Comparison of ENCODE assay signal across 10 cellular contexts in the genomic region with DNA sequence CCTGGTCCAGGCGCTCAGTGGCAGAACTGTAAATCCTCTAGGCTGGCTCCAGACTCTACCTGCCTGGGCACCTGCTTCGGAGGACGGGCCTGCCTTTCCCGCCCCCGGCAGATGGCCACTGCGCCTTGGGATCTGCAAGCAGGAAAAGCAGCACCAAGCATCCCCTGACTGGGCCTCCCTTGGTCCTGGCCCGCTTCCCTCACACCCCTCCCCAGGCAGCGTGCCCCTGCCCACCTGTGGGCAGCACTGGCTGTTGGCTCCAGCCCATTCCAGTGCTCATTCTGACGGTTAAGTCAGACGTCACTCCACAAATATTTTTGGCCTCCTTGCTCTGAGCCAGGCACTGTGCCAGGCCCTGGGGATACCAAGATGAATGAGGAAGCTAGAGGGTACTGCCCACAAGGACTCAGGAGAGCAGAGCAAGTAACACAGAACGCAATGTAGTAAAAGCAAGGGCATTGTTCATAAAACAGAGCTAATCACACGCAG. TPM values are rescaled to one million over a fixed set of nuclear protein-coding genes. Genes with fewer than 3 reads are reported as not detected.
DNase-seq lines count a peak whose midpoint lies in the region; ATAC-seq and TF ChIP-seq lines count a peak whose summit lies in the region.
"Had no signal": no experiment of that assay in that cellular context is flagged by ENCODE, and none has a peak within 500 bp of the region (broad histone marks: within the 10 kb centered on the region; RNA-seq: fewer than 3 reads in every experiment).

No MANE protein-coding gene starts in this region.

- peaks cover 52% of the 10 kb centered on the region for H3K27me3 Mint-ChIP-seq in type B pancreatic cell

- H3K36me3 Mint-ChIP-seq in type B pancreatic cell, result no peaks in the 10 kb centered on the region

- no peak overlapping the region for H3K4me3 ChIP-seq in lower lobe of right lung

- intact Hi-C loops in lower lobe of right lung (cut with DNase I), result no loop called here

- H3K9me3 Mint-ChIP-seq in type B pancreatic cell, result peaks cover 10% of the 10 kb centered on the region

- H3K27ac Mint-ChIP-seq in type B pancreatic cell, result no peak overlapping the region
- H3K27ac Mint-ChIP-seq: activated naive CD8-positive, alpha-beta T cell had no signal

- in situ Hi-C loops in Caki2 (cut with HindIII; ENCODE audit: low pct_unique_long_range_greater_than_20kb, low sequenced_read_pairs) (no loop called here), T47D (cut with HindIII; ENCODE audit: low pct_unique_long_range_greater_than_20kb, low sequenced_read_pairs) (no loop called here)

- TF ChIP-seq CTCF in lower lobe of right lung (IDR thresholded peaks at IDR 0.05) (no peak), type B pancreatic cell (conservative IDR thresholded peaks at IDR 0.05) (no peak)

- ATAC-seq in lower lobe of right lung (peak; percentile 84 to 87), GM21390 (IDR thresholded peaks at IDR 0.05; ENCODE audit: unreplicated experiment) (no peak), HG03175 (IDR thresholded peaks at IDR 0.05; ENCODE audit: unreplicated experiment) (no peak)

- H3K27ac ChIP-seq in lower lobe of right lung, result peak overlapping the region; percentile 18

- H3K9me3 ChIP-seq in lower lobe of right lung, result no peaks in the 10 kb centered on the region

- peaks cover 10% of the 10 kb centered on the region for H3K4me1 Mint-ChIP-seq in type B pancreatic cell (ENCODE audit: unreplicated experiment)

- H3K27me3 ChIP-seq in lower lobe of right lung (ENCODE audit: low read depth), result peaks cover 27% of the 10 kb centered on the region

- H3K4me1 ChIP-seq in lower lobe of right lung, result peaks cover 4% of the 10 kb centered on the region

- H3K36me3 ChIP-seq in lower lobe of right lung, result no peaks in the 10 kb centered on the region

- no peak overlapping the region for H3K4me3 Mint-ChIP-seq in type B pancreatic cell
- H3K4me3 Mint-ChIP-seq: activated naive CD8-positive, alpha-beta T cell had no signal

- DNase-seq in Caki2 (ENCODE audit: low read depth) (peak; percentile 25), NCI-H1436 treated with DMSO at 0.1 percent for 48 hours (lab: John Stamatoyannopoulos, UW) (peak; percentile 51), T47D (ENCODE audit: low read depth in 1 of 2, low spot score in 1 of 2) (peak; percentile 81 to 99), lower lobe of right lung (peak; percentile 86), type B pancreatic cell (ENCODE audit: extremely low spot score, unreplicated experiment) (no peak)
- no peak for DNase-seq in central memory CD4-positive, alpha-beta T cell
- DNase-seq: OCI-M1 had no signal

RNA-seq across cellular contexts. Expression of a gene that starts 22.0 kb away (rescaled TPM):
- total RNA-seq in Caki2 (2014; rRNA removed; shearing (Covaris generic); ENCODE audit: low replicate concordance), result 0.07 and 0.78 TPM in 2 replicates
- total RNA-seq in lower lobe of right lung (1.0 TPM), type B pancreatic cell (ENCODE audit: low replicate concordance) (2.4 and 6.8 TPM in 2 replicates)

RNA-seq across cellular contexts. Expression of a gene that starts 26.7 kb away (rescaled TPM):
- 4.5 and 17.4 TPM in 2 replicates for total RNA-seq in Caki2 (2014; rRNA removed; shearing (Covaris generic); ENCODE audit: low replicate concordance)
- total RNA-seq in lower lobe of right lung (36.6 TPM), type B pancreatic cell (ENCODE audit: low replicate concordance) (9.6 and 19.3 TPM in 2 replicates)

RNA-seq across cellular contexts. Expression of a gene that starts 55.9 kb away (rescaled TPM):
- 0.27 TPM in 1 of 2 replicates, not detected in the other for total RNA-seq in Caki2 (2014; rRNA removed; shearing (Covaris generic); ENCODE audit: low replicate concordance)
- not detected for total RNA-seq in lower lobe of right lung
- total RNA-seq in type B pancreatic cell (ENCODE audit: low replicate concordance), result 5.5 and 8.1 TPM in 2 replicates

Comparison
In these comparisons a context has a peak if more than half of its experiments do, and no peak if none do; other contexts are left out.
1. DNase-seq: peak in Caki2 (single experiment), NCI-H1436 treated with DMSO at 0.1 percent for 48 hours (single experiment), T47D (2 of 2) and lower lobe of right lung (single experiment); none in central memory CD4-positive, alpha-beta T cell (single experiment) and type B pancreatic cell (single experiment).
2. ATAC-seq: peak in lower lobe of right lung (2 of 2); none in GM21390 (single experiment) and HG03175 (single experiment).